ENCODE assay signal across 9 cellular contexts in the genomic region with DNA sequence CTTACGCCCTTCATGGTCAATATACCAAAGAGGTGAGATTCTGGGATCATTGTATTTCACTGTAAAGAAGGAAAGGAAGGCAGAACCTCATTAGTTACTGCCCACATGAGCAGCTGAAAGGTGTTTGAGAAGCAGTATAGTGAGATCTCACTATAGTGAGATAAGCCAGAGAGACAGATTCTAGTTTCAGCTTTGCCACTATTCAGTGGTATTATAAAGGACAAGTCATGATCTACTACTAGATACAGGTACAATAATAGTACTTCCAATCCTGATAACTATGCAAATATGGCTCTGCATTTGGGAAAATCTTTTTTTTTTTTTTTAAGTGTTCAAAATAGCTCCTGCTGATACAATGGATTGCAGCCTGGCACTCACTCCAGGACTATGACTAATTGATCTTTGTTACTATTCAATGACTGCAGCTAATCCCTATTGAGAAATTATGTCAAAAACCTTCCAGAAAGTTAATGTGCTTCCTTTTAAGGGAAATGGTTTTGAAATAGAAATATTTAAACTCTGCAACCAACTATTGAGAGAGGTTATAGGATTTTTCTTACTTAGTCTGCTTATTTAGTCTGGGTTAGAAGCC. TPM values are rescaled to one million over a fixed set of nuclear protein-coding genes. Genes with fewer than 3 reads are reported as not detected.
DNase-seq lines count a peak whose midpoint lies in the region; ATAC-seq and TF ChIP-seq lines count a peak whose summit lies in the region.
"Had no signal": no experiment of that assay in that cellular context is flagged by ENCODE, and none has a peak within 500 bp of the region (broad histone marks: within the 10 kb centered on the region; RNA-seq: fewer than 3 reads in every experiment).

No MANE protein-coding gene starts in this region.

- H3K4me3 ChIP-seq in epithelial cell of esophagus (ENCODE audit: low read length) (no peak overlapping the region), subcutaneous abdominal adipose tissue (ENCODE audit: low read depth in 1 of 5, low read length in 5 of 5) (no peak overlapping the region), colonic mucosa (no peak overlapping the region)

- DNase-seq in epithelial cell of esophagus (ENCODE audit: low read depth) = peak; percentile 59
- no peak for DNase-seq in colonic mucosa
- DNase-seq in H4 (ENCODE audit: low spot score) = no peak
- no peak for DNase-seq in activated T-cell treated with anti-CD3 and anti-CD28 coated beads, Interleukin-2, amount 50 U/mL, for 48 hours
- DNase-seq in GDM1 (lab: John Stamatoyannopoulos, UW) = no peak
- DNase-seq: NCI-H2227 treated with DMSO at 0.1 percent for 48 hours had no signal

- TF ChIP-seq CTCF in epithelial cell of esophagus (IDR thresholded peaks at IDR 0.05; ENCODE audit: insufficient read depth, low read depth, low read length, missing control alignments) (no peak), colonic mucosa (IDR thresholded peaks at IDR 0.05) (no peak)

- H3K4me1 ChIP-seq in subcutaneous abdominal adipose tissue (ENCODE audit: control insufficient read depth in 5 of 5, insufficient read depth in 5 of 5, low read length in 5 of 5) (peaks cover 3 to 48% (median 35%) of the 10 kb centered on the region in 5 donors), colonic mucosa (no peaks in the 10 kb centered on the region)

- H3K27me3 ChIP-seq in subcutaneous abdominal adipose tissue (ENCODE audit: control insufficient read depth in 5 of 5, insufficient read depth in 4 of 5, low read length in 5 of 5) (no peaks in the 10 kb centered on the region), colonic mucosa (no peaks in the 10 kb centered on the region)

- ATAC-seq in GM19452 (IDR thresholded peaks at IDR 0.05; ENCODE audit: unreplicated experiment) = peak; percentile 46
- peak; percentile 44 for ATAC-seq in HG03280 (IDR thresholded peaks at IDR 0.05; ENCODE audit: unreplicated experiment)

- H3K27ac ChIP-seq in subcutaneous abdominal adipose tissue (ENCODE audit: low read depth, low read length) (peak overlapping the region; percentile 94), colonic mucosa (no peak overlapping the region)

- intact Hi-C loops in colonic mucosa (cut with DNase I) = no loop called here

- H3K9me3 ChIP-seq in subcutaneous abdominal adipose tissue (ENCODE audit: control insufficient read depth in 5 of 5, low read length in 5 of 5) = no peaks in the 10 kb centered on the region
- H3K9me3 ChIP-seq in colonic mucosa = no peaks in the 10 kb centered on the region

- H3K36me3 ChIP-seq in subcutaneous abdominal adipose tissue (ENCODE audit: control insufficient read depth in 5 of 5, insufficient read depth in 5 of 5, low read length in 5 of 5) (peaks cover 4 to 10% (median 5%) of the 10 kb centered on the region in 5 donors), colonic mucosa (no peaks in the 10 kb centered on the region)

- H3K9ac ChIP-seq in subcutaneous abdominal adipose tissue (ENCODE audit: low read length in 5 of 5) (peak overlapping the region in 3 of 5 donors; percentile 9 to 77 (median 57)), colonic mucosa (ENCODE audit: low read depth in 2 of 2, low read length in 2 of 2) (no peak overlapping the region)

RNA-seq across cellular contexts. Expression of a gene that starts 8.3 kb away (rescaled TPM):
- 10 to 100 TPM; 67.3 to 73.4 TPM for total RNA-seq in colonic mucosa
- total RNA-seq in H4 (2014; rRNA removed; shearing (Covaris generic)) = 49.0 and 53.2 TPM in 2 replicates

RNA-seq across cellular contexts. Expression of a gene that starts 57.0 kb away (rescaled TPM):
- 1 to 10 TPM in 1 of 2 donors, under 1 TPM in 1; 0.82 to 1.0 TPM for total RNA-seq in colonic mucosa
- 1.4 and 2.1 TPM in 2 replicates for total RNA-seq in H4 (2014; rRNA removed; shearing (Covaris generic))

RNA-seq across cellular contexts. Expression of a gene that starts 57.2 kb away (rescaled TPM):
- total RNA-seq in colonic mucosa = 10 to 100 TPM; 12.5 to 12.8 TPM
- 24.0 and 40.7 TPM in 2 replicates for total RNA-seq in H4 (2014; rRNA removed; shearing (Covaris generic))

Comparison
In these comparisons a context has a peak if more than half of its experiments do, and no peak if none do; other contexts are left out.
1. H3K9ac ChIP-seq: peak in subcutaneous abdominal adipose tissue (3 of 5); none in colonic mucosa (0 of 2).